Comparison of ENCODE assay signal across 11 cellular contexts in the genomic region with DNA sequence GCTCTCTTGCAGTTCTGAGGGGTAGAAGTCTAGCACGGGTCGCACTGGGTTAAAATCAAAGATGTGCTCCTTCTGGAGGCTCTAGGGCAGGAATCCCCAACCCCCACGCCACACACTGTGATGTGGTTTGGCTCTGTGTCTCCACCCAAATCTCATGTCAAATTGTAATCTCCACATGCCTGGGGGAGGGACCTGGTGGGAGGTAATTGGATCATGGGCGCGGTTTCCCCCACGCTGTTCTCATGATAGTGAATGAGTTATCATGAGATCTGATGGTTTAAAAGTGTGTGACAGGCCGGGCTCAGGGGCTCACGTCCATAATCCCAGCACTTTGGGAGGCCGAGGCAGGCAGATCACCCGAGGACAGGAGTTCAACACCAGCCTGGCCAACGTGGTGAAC. TPM values are rescaled to one million over a fixed set of nuclear protein-coding genes. Genes with fewer than 3 reads are reported as not detected.
A peak's percentile ranks its signal among the peaks of the same experiment; 100 is the strongest.
DNase-seq lines count a peak whose midpoint lies in the region; ATAC-seq and TF ChIP-seq lines count a peak whose summit lies in the region.
"Had no signal": no experiment of that assay in that cellular context is flagged by ENCODE, and none has a peak within 500 bp of the region (broad histone marks: within the 10 kb centered on the region; RNA-seq: fewer than 3 reads in every experiment).

No MANE protein-coding gene starts in this region.

- H3K36me3 Mint-ChIP-seq in activated naive CD4-positive, alpha-beta T cell treated with anti-CD3 and anti-CD28 coated beads, Interleukin-2, amount 10 ng/mL, durations not matched to agents 7 days and 5 days, result peaks cover 1% of the 10 kb centered on the region

- H2BK5ac ChIP-seq in neuronal stem cell (ENCODE audit: low read length), result no peak overlapping the region

- H3K79me2 ChIP-seq in mammary epithelial cell (ENCODE audit: insufficient read depth, low read length), result no peaks in the 10 kb centered on the region

- no peak overlapping the region for H2BK120ac ChIP-seq in neuronal stem cell (ENCODE audit: low read depth, low read length)

- no peak overlapping the region for H4K91ac ChIP-seq in neuronal stem cell (ENCODE audit: low read depth, low read length, poor library complexity)

- H3K27ac Mint-ChIP-seq in activated naive CD4-positive, alpha-beta T cell treated with anti-CD3 and anti-CD28 coated beads, Interleukin-2, amount 10 ng/mL, durations not matched to agents 7 days and 5 days, result peak overlapping the region; percentile 21

- no peak overlapping the region for H3K4me3 Mint-ChIP-seq in activated naive CD4-positive, alpha-beta T cell treated with anti-CD3 and anti-CD28 coated beads, Interleukin-2, amount 10 ng/mL, durations not matched to agents 7 days and 5 days

- H3K18ac ChIP-seq in neuronal stem cell (ENCODE audit: low read length), result no peak overlapping the region

- no peak overlapping the region for H3K9ac ChIP-seq in mammary epithelial cell (ENCODE audit: insufficient read depth, low read length)
- no peak overlapping the region for H3K9ac ChIP-seq in neuronal stem cell (ENCODE audit: low read depth, low read length, poor library complexity)

- H3K27ac ChIP-seq in mammary epithelial cell (ENCODE audit: insufficient read depth, low read depth, low read length) (no peak overlapping the region), breast epithelium (no peak overlapping the region), neuronal stem cell (replicated peaks; ENCODE audit: low read length) (no peak overlapping the region)

- CTCF ChIA-PET in mammary epithelial cell (lab: Charles Lee; ENCODE audit: low non-redundant PET), result no interaction called here
- CTCF ChIA-PET in activated naive CD4-positive, alpha-beta T cell treated with anti-CD3 and anti-CD28 coated beads, Interleukin-2, amount 10 ng/mL, durations not matched to agents 7 days and 5 days (lab: Charles Lee), result interaction anchor here (0.5 kb wide), 1 partner anchor 179 kb away, joined by 3 read pairs; no protein-coding TSS in a partner anchor

- TF ChIP-seq CTCF in mammary epithelial cell (conservative IDR thresholded peaks at IDR 0.05 in 1 of 2, IDR thresholded peaks at IDR 0.05 in 1 of 2; ENCODE audit: extremely low read depth in 1 of 2, insufficient read depth in 1 of 2, low read depth in 1 of 2, low read length in 2 of 2) (no peak), breast epithelium (IDR thresholded peaks at IDR 0.05) (no peak)

- no peak overlapping the region for H3K4ac ChIP-seq in neuronal stem cell (ENCODE audit: low read length)

- H3K4me1 Mint-ChIP-seq in activated naive CD4-positive, alpha-beta T cell treated with anti-CD3 and anti-CD28 coated beads, Interleukin-2, amount 10 ng/mL, durations not matched to agents 7 days and 5 days, result peaks cover 34% of the 10 kb centered on the region

- no peaks in the 10 kb centered on the region for H3K27me3 ChIP-seq in mammary epithelial cell (ENCODE audit: insufficient read depth, low read length)
- H3K27me3 ChIP-seq in breast epithelium, result no peaks in the 10 kb centered on the region
- no peaks in the 10 kb centered on the region for H3K27me3 ChIP-seq in neuronal stem cell (ENCODE audit: control insufficient read depth in 3 of 3, insufficient read depth in 3 of 3, low read depth in 1 of 3, low read length in 3 of 3)

- no TSS peak for BruUV-seq in mammary epithelial cell (replicated peaks; lab: Mats Ljungman, UMichigan)

- no peak overlapping the region for H2BK15ac ChIP-seq in neuronal stem cell (ENCODE audit: low read length)

- H3K14ac ChIP-seq in neuronal stem cell (ENCODE audit: low read length), result no peak overlapping the region

- H3K79me1 ChIP-seq in neuronal stem cell (ENCODE audit: low read depth, low read length), result no peaks in the 10 kb centered on the region

- H3K27me3 Mint-ChIP-seq in activated naive CD4-positive, alpha-beta T cell treated with anti-CD3 and anti-CD28 coated beads, Interleukin-2, amount 10 ng/mL, durations not matched to agents 7 days and 5 days, result peaks cover 30% of the 10 kb centered on the region

- no peak overlapping the region for H2BK12ac ChIP-seq in neuronal stem cell (ENCODE audit: low read length)

- TF ChIP-seq POLR2A in breast epithelium (IDR thresholded peaks at IDR 0.05), result no peak

- no peak overlapping the region for H3K4me3 ChIP-seq in mammary epithelial cell (replicated peaks in 1 of 3; ENCODE audit: insufficient read depth in 1 of 3, low read depth in 2 of 3, low read length in 3 of 3)
- H3K4me3 ChIP-seq in breast epithelium, result no peak overlapping the region
- no peak overlapping the region for H3K4me3 ChIP-seq in neuronal stem cell (ENCODE audit: low read length in 2 of 2)

- H3K4me2 ChIP-seq in mammary epithelial cell (ENCODE audit: insufficient read depth, low read depth, low read length), result no peak overlapping the region
- H3K4me2 ChIP-seq in neuronal stem cell (ENCODE audit: insufficient read depth, low read length, poor library complexity, severe bottlenecking), result no peak overlapping the region

- ATAC-seq in HG03571 (IDR thresholded peaks at IDR 0.05; ENCODE audit: unreplicated experiment), result no peak
- no peak for ATAC-seq in GM19452 (IDR thresholded peaks at IDR 0.05; ENCODE audit: unreplicated experiment)
- ATAC-seq: esophagus mucosa, Panc1 had no signal

- intact Hi-C loops in mammary epithelial cell (cut with micrococcal nuclease), result no loop called here
- intact Hi-C loops in breast epithelium (cut with DNase I; ENCODE audit: low total_unique reads), result no loop called here

- no peak for DNase-seq in mammary epithelial cell
- DNase-seq in breast epithelium (ENCODE audit: low spot score in 2 of 2), result no peak
- DNase-seq in activated naive CD4-positive, alpha-beta T cell treated with anti-CD3 and anti-CD28 coated beads, Interleukin-2, amount 10 ng/mL, durations not matched to agents 7 days and 5 days, result peak; percentile 80
- DNase-seq in non-pigmented ciliary epithelial cell (ENCODE audit: low read depth), result peak; percentile 4
- DNase-seq in NCI-H345 treated with DMSO at 0.1 percent for 48 hours (lab: John Stamatoyannopoulos, UW; ENCODE audit: unreplicated experiment), result no peak
- no peak for DNase-seq in neuronal stem cell (ENCODE audit: low spot score)
- DNase-seq: amygdala had no signal

- H3K23ac ChIP-seq in neuronal stem cell (ENCODE audit: low read depth, low read length, poor library complexity), result no peak overlapping the region

- H2AK5ac ChIP-seq in neuronal stem cell (ENCODE audit: low read depth, low read length), result no peak overlapping the region

- no peaks in the 10 kb centered on the region for H3K9me3 ChIP-seq in mammary epithelial cell (replicated peaks; ENCODE audit: insufficient read depth, low read length)
- H3K9me3 ChIP-seq in breast epithelium, result no peaks in the 10 kb centered on the region
- H3K9me3 ChIP-seq in neuronal stem cell (replicated peaks in 1 of 2; ENCODE audit: control insufficient read depth in 2 of 2, insufficient read depth in 1 of 2, low read depth in 1 of 2, low read length in 2 of 2), result no peaks in the 10 kb centered on the region

- H3K4me1 ChIP-seq in mammary epithelial cell (ENCODE audit: insufficient read depth, low read length) (no peaks in the 10 kb centered on the region), breast epithelium (no peaks in the 10 kb centered on the region), neuronal stem cell (ENCODE audit: control insufficient read depth in 2 of 2, insufficient read depth in 1 of 2, low read depth in 1 of 2, low read length in 2 of 2) (peaks cover 0 to 4% of the 10 kb centered on the region in 2 donors)

- H3K36me3 ChIP-seq in mammary epithelial cell (ENCODE audit: insufficient read depth, low read length) (no peaks in the 10 kb centered on the region), breast epithelium (no peaks in the 10 kb centered on the region), neuronal stem cell (replicated peaks in 1 of 2; ENCODE audit: control insufficient read depth in 2 of 2, insufficient read depth in 2 of 2, low read length in 2 of 2) (no peaks in the 10 kb centered on the region)

- no peak overlapping the region for H4K8ac ChIP-seq in neuronal stem cell (ENCODE audit: low read depth, low read length)

- peak overlapping the region; percentile 8 for H2AFZ ChIP-seq in mammary epithelial cell (ENCODE audit: low read depth, low read length)
- H2AFZ ChIP-seq in neuronal stem cell (ENCODE audit: low read length), result no peak overlapping the region

- no peaks in the 10 kb centered on the region for H4K20me1 ChIP-seq in mammary epithelial cell (ENCODE audit: insufficient read depth, low read length)

- dilution Hi-C loops in mammary epithelial cell (cut with HindIII; ENCODE audit: low sequenced_read_pairs), result no loop called here

- 32% methylated on average over 11 of the region's 11 CpGs for WGBS in mammary epithelial cell (ENCODE audit: low coverage, missing lambda C conversion rate)
- WGBS in neuronal stem cell (ENCODE audit: extremely low coverage in 2 of 2, insufficient read length in 2 of 2, insufficient replicate concordance in 1 of 2), 2 donors, result no CpG with 5 or more reads among the region's 11 CpGs

- in situ Hi-C loops in mammary epithelial cell (cut with MboI; ENCODE audit: low sequenced_read_pairs in 2 of 2), result no loop called here

- no peaks in the 10 kb centered on the region for H3K9me3 Mint-ChIP-seq in activated naive CD4-positive, alpha-beta T cell treated with anti-CD3 and anti-CD28 coated beads, Interleukin-2, amount 10 ng/mL, durations not matched to agents 7 days and 5 days

RNA-seq across cellular contexts. Expression of gene CALM3, which starts 26.6 kb away (rescaled TPM):
- total RNA-seq in mammary epithelial cell, result 100 to 1,000 TPM in 1 of 2 donors, 10 to 100 TPM in 1; 97.4 to 206 TPM
- 426 TPM for polyA plus RNA-seq in mammary epithelial cell
- 248 TPM for polyA minus RNA-seq in mammary epithelial cell
- 100 to 1,000 TPM in 1 of 3 donors, 10 to 100 TPM in 2; 85.9 to 129 (median 86.6) TPM for total RNA-seq in breast epithelium
- polyA plus RNA-seq in neuronal stem cell (2013, experiment 1 of 2), result 426 TPM
- 419 TPM for polyA plus RNA-seq in neuronal stem cell (2013, experiment 2 of 2)

RNA-seq across cellular contexts. Expression of gene PTGIR, which starts 50.4 kb away (rescaled TPM):
- total RNA-seq in mammary epithelial cell, result under 1 TPM in 1 of 2 donors, not detected in 1; under 0.01 TPM
- not detected for polyA plus RNA-seq in mammary epithelial cell
- not detected for polyA minus RNA-seq in mammary epithelial cell
- 1 to 10 TPM in 2 of 3 donors, under 1 TPM in 1; 0.29 to 6.9 (median 1.3) TPM for total RNA-seq in breast epithelium
- polyA plus RNA-seq in neuronal stem cell (2013, experiment 1 of 2), result 0.04 TPM
- 0.07 TPM for polyA plus RNA-seq in neuronal stem cell (2013, experiment 2 of 2)

Comparison
In these comparisons a context has a peak if more than half of its experiments do, and no peak if none do; other contexts are left out.
1. DNase-seq: peak in activated naive CD4-positive, alpha-beta T cell treated with anti-CD3 and anti-CD28 coated beads, Interleukin-2, amount 10 ng/mL, durations not matched to agents 7 days and 5 days (single experiment) and non-pigmented ciliary epithelial cell (single experiment); none in mammary epithelial cell (single experiment), breast epithelium (0 of 2), NCI-H345 treated with DMSO at 0.1 percent for 48 hours (single experiment) and neuronal stem cell (single experiment).